Comparison of ENCODE assay signal across 15 cellular contexts in the genomic region with DNA sequence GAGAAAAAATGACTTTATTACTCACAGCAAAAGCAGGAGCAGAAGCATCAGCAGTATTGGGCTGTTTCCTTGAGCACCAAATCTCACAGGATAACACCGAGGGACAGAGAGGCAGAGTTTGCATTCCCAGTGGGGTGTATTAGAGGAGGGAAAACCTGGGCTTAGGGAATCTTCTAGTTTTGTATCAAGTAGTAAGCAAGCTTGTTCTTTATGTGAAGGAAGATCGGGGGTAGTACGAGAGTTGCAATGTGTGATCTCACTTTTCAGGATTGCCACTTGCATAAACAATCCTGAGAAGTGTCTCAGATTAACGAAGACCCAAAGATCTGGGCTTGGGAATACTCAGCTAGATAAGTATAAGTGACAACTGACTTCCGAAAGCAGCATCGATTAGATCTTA.
"Had no signal": no experiment of that assay in that cellular context is flagged by ENCODE, and none has a peak within 500 bp of the region (broad histone marks: within the 10 kb centered on the region; RNA-seq: fewer than 3 reads in every experiment).

No MANE protein-coding gene starts in this region.

- H3K36me3 Mint-ChIP-seq: activated naive CD4-positive, alpha-beta T cell treated with anti-CD3 and anti-CD28 coated beads, Interleukin-2, amount 50 U/mL, for 24 hours; memory B cell had no signal

- H3K4me3 Mint-ChIP-seq: activated naive CD4-positive, alpha-beta T cell treated with anti-CD3 and anti-CD28 coated beads, Interleukin-2, amount 50 U/mL, for 24 hours; dendritic cell treated with granulocyte-macrophage colony-stimulating factor and Interleukin-4, amounts not matched to agents 40 ng/mL and 50 ng/mL, for 4 days; effector memory CD8-positive, alpha-beta T cell; memory B cell; T-helper 1 cell treated with Interleukin-12 subunit alpha and Interleukin-12 subunit beta and Interleukin-4 antibody, amounts not matched to agents 30 μg/mL and 1 μg/mL, for 36 hours had no signal

- H3K27me3 ChIP-seq: body of pancreas, pancreas, uterus had no signal

- H3K27ac ChIP-seq: body of pancreas, pancreas, skin epidermis, uterus had no signal

- ATAC-seq: body of pancreas; effector memory CD8-positive, alpha-beta T cell; left lobe of liver; pancreas had no signal

- H3K36me3 ChIP-seq: pancreas, uterus had no signal

- DNase-seq: activated CD4-positive, CD25-positive, alpha-beta regulatory T cell; activated T-cell treated with anti-CD3 and anti-CD28 coated beads, Interleukin-2, amount 50 U/mL, for 1 hour; body of pancreas; effector memory CD8-positive, alpha-beta T cell; erythroblast; hippocampal formation; islet precursor cell; pancreas; uterus had no signal

- H3K9me3 ChIP-seq: body of pancreas, pancreas, uterus had no signal

- H3K27ac Mint-ChIP-seq: activated naive CD4-positive, alpha-beta T cell treated with anti-CD3 and anti-CD28 coated beads, Interleukin-2, amount 50 U/mL, for 24 hours; dendritic cell treated with granulocyte-macrophage colony-stimulating factor and Interleukin-4, amounts not matched to agents 40 ng/mL and 50 ng/mL, for 4 days; effector memory CD8-positive, alpha-beta T cell; memory B cell; T-helper 1 cell treated with Interleukin-12 subunit alpha and Interleukin-12 subunit beta and Interleukin-4 antibody, amounts not matched to agents 30 μg/mL and 1 μg/mL, for 36 hours had no signal

- H3K4me1 ChIP-seq: body of pancreas, pancreas, uterus had no signal

- H3K27me3 Mint-ChIP-seq: activated naive CD4-positive, alpha-beta T cell treated with anti-CD3 and anti-CD28 coated beads, Interleukin-2, amount 50 U/mL, for 24 hours; dendritic cell treated with granulocyte-macrophage colony-stimulating factor and Interleukin-4, amounts not matched to agents 40 ng/mL and 50 ng/mL, for 4 days had no signal

- H3K4me1 Mint-ChIP-seq: activated naive CD4-positive, alpha-beta T cell treated with anti-CD3 and anti-CD28 coated beads, Interleukin-2, amount 50 U/mL, for 24 hours had no signal

- H3K9me3 Mint-ChIP-seq: activated naive CD4-positive, alpha-beta T cell treated with anti-CD3 and anti-CD28 coated beads, Interleukin-2, amount 50 U/mL, for 24 hours; effector memory CD8-positive, alpha-beta T cell; memory B cell; T-helper 1 cell treated with Interleukin-12 subunit alpha and Interleukin-12 subunit beta and Interleukin-4 antibody, amounts not matched to agents 30 μg/mL and 1 μg/mL, for 36 hours had no signal

- H3K4me3 ChIP-seq: body of pancreas, pancreas, skin epidermis, uterus had no signal
